Comparison of ENCODE assay signal across 19 cellular contexts in the genomic region with DNA sequence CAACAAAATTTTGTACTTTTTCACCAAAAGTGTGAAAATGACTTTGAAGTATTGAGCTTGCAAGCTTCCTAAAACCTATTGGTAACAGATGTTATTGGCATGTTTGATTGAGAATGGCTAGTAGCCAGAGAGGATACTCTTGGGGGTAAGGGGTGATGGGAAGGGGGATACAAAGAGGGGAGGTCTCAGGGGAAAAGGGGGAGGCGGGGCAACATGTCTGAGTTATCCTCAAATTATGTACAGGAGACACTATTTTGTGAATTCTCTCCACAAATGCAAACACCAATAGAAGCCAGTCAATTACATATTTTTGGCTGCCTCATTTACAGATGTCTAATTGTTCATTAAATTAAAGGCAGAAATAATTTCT. TPM values are rescaled to one million over a fixed set of nuclear protein-coding genes. Genes with fewer than 3 reads are reported as not detected.
DNase-seq lines count a peak whose midpoint lies in the region; ATAC-seq and TF ChIP-seq lines count a peak whose summit lies in the region.
"Had no signal": no experiment of that assay in that cellular context is flagged by ENCODE, and none has a peak within 500 bp of the region (broad histone marks: within the 10 kb centered on the region; RNA-seq: fewer than 3 reads in every experiment).

No MANE protein-coding gene starts in this region.

- no peak for TF ChIP-seq EP300 in esophagus muscularis mucosa (IDR thresholded peaks at IDR 0.05)
- no peak for TF ChIP-seq EP300 in suprapubic skin (IDR thresholded peaks at IDR 0.05)

- H2BK5ac ChIP-seq in IMR-90 (ENCODE audit: low read depth, low read length, poor library complexity, severe bottlenecking), result no peak overlapping the region

- dilution Hi-C loops in IMR-90 (cut with HindIII; ENCODE audit: low sequenced_read_pairs, unreplicated experiment), result no loop called here

- no peak overlapping the region for H3K56ac ChIP-seq in IMR-90 (ENCODE audit: extremely low read depth, insufficient read depth, low read length)

- H3K4me1 ChIP-seq in IMR-90 (ENCODE audit: control insufficient read depth, insufficient read depth, low read length) (no peaks in the 10 kb centered on the region; the same call in 1 of the 2 replicates), esophagus muscularis mucosa (peaks cover 13 to 38% (median 32%) of the 10 kb centered on the region in 4 donors), suprapubic skin (peaks cover 28% of the 10 kb centered on the region)

- no peak overlapping the region for H3K4me3 ChIP-seq in IMR-90 (ENCODE audit: insufficient read depth, low read depth, low read length)
- peak overlapping the region; percentile 80 to 91 (median 90) for H3K4me3 ChIP-seq in esophagus muscularis mucosa
- H3K4me3 ChIP-seq in suprapubic skin, result peak overlapping the region; percentile 95

- peaks cover 58% of the 10 kb centered on the region for H3K4me1 Mint-ChIP-seq in nephron progenitor cell

- H3K79me1 ChIP-seq in IMR-90 (ENCODE audit: low read depth in 1 of 2, low read length in 2 of 2), result peaks cover 0 to 6% of the 10 kb centered on the region in 2 experiments; a peak in 2 of 4 replicates

- H3K23ac ChIP-seq in IMR-90 (ENCODE audit: low read depth, low read length), result no peak overlapping the region

- H3K9ac ChIP-seq in IMR-90 (ENCODE audit: low read depth, low read length), result no peak overlapping the region; the same call in 1 of the 2 replicates

- H2BK15ac ChIP-seq in IMR-90 (ENCODE audit: low read depth, low read length), result no peak overlapping the region

- peak overlapping the region; percentile 15; the same call in 1 of the 2 replicates for H3K4me2 ChIP-seq in IMR-90 (ENCODE audit: low read depth, low read length)

- no peak for ATAC-seq in IMR-90 (ENCODE audit: low read depth)
- ATAC-seq: CD8-positive, alpha-beta T cell; PC-3; SK-N-SH treated with all-trans-retinoic acid at 6 μM for 48 hours had no signal

- H3K27ac ChIP-seq in IMR-90 (ENCODE audit: insufficient read depth, low read length), result no peak overlapping the region
- H3K27ac ChIP-seq in esophagus muscularis mucosa (replicated peaks in 1 of 4), result peak overlapping the region; percentile 5 to 96 (median 92)
- peak overlapping the region; percentile 96 for H3K27ac ChIP-seq in suprapubic skin
- H3K27ac ChIP-seq: thoracic aorta had no signal

- H3K36me3 Mint-ChIP-seq in nephron progenitor cell (ENCODE audit: low read depth), result peaks cover 18% of the 10 kb centered on the region
- H3K36me3 Mint-ChIP-seq: activated naive CD8-positive, alpha-beta T cell treated with anti-CD3 and anti-CD28 coated beads, Interleukin-2, amount 10 ng/mL, durations not matched to agents 7 days and 5 days had no signal

- DNase-seq in IMR-90, result no peak
- DNase-seq in esophagus muscularis mucosa (ENCODE audit: extremely low spot score), result no peak
- DNase-seq in nephron progenitor cell, result peak; percentile 26
- DNase-seq in suprapubic skin (ENCODE audit: low spot score in 2 of 2), result no peak
- DNase-seq in NCI-H1417 (lab: John Stamatoyannopoulos, UW), result no peak
- DNase-seq in activated CD4-positive, alpha-beta T cell treated with anti-CD3 and anti-CD28 coated beads for 1 hour, result no peak
- DNase-seq in DMS153 treated with DMSO at 0.1 percent for 48 hours (lab: John Stamatoyannopoulos, UW; ENCODE audit: unreplicated experiment), result no peak
- DNase-seq: activated naive CD8-positive, alpha-beta T cell treated with anti-CD3 and anti-CD28 coated beads, Interleukin-2, amount 10 ng/mL, durations not matched to agents 7 days and 5 days; activated T-cell treated with anti-CD3 and anti-CD28 coated beads, Interleukin-2, amount 50 U/mL, for 24 hours; CD8-positive, alpha-beta T cell; EL; H9; kidney; NCI-H2081 treated with DMSO at 0.1 percent for 48 hours; NCI-H526; PC-3 had no signal

- intact Hi-C loops in IMR-90 (cut with micrococcal nuclease) (loop anchor here (2.0 kb wide), 1 partner anchor 307 kb away; no protein-coding TSS in a partner anchor), esophagus muscularis mucosa (cut with DNase I) (loop anchor here (2.0 kb wide), 1 partner anchor 455 kb away; no protein-coding TSS in a partner anchor)

- H3K14ac ChIP-seq in IMR-90 (replicated peaks; ENCODE audit: low read depth, low read length), result no peak overlapping the region

- BruUV-seq in IMR-90 (replicated peaks; lab: Mats Ljungman, UMichigan), result no TSS peak

- CTCF ChIA-PET in IMR-90 (lab: Yijun Ruan, JAX), result interaction anchor here (1.1 to 1.2 kb wide), 2 partner anchors 239 to 457 kb away, joined by 3 to 5 read pairs; no protein-coding TSS in a partner anchor

- H3K9me3 Mint-ChIP-seq in nephron progenitor cell, result peaks cover 9% of the 10 kb centered on the region
- H3K9me3 Mint-ChIP-seq: activated naive CD8-positive, alpha-beta T cell treated with anti-CD3 and anti-CD28 coated beads, Interleukin-2, amount 10 ng/mL, durations not matched to agents 7 days and 5 days; activated T-cell treated with anti-CD3 and anti-CD28 coated beads, Interleukin-2, amount 50 U/mL, for 24 hours; CD8-positive, alpha-beta T cell; central memory CD8-positive, alpha-beta T cell; H9 had no signal

- POLR2A ChIA-PET in IMR-90 (lab: Charles Lee; ENCODE audit: unreplicated experiment), result no interaction called here

- no peak overlapping the region for H4K91ac ChIP-seq in IMR-90 (ENCODE audit: insufficient read depth, low read depth, low read length)

- H3K36me3 ChIP-seq in IMR-90 (ENCODE audit: control insufficient read depth, insufficient read depth, low read length) (peaks cover 3% of the 10 kb centered on the region; the same call in 1 of the 2 replicates), esophagus muscularis mucosa (no peaks in the 10 kb centered on the region), suprapubic skin (no peaks in the 10 kb centered on the region)
- H3K36me3 ChIP-seq: thoracic aorta had no signal

- H3K27ac Mint-ChIP-seq in nephron progenitor cell, result peak overlapping the region; percentile 98
- H3K27ac Mint-ChIP-seq: activated naive CD8-positive, alpha-beta T cell treated with anti-CD3 and anti-CD28 coated beads, Interleukin-2, amount 10 ng/mL, durations not matched to agents 7 days and 5 days; activated T-cell treated with anti-CD3 and anti-CD28 coated beads, Interleukin-2, amount 50 U/mL, for 24 hours; CD8-positive, alpha-beta T cell had no signal

- H3K9me3 ChIP-seq in IMR-90 (ENCODE audit: control insufficient read depth, insufficient read depth, low read length), result no peaks in the 10 kb centered on the region; the same call in 1 of the 2 replicates
- no peaks in the 10 kb centered on the region for H3K9me3 ChIP-seq in esophagus muscularis mucosa
- no peaks in the 10 kb centered on the region for H3K9me3 ChIP-seq in suprapubic skin
- H3K9me3 ChIP-seq: thoracic aorta had no signal

- no peak overlapping the region for H4K8ac ChIP-seq in IMR-90 (ENCODE audit: low read depth in 2 of 2, low read length in 2 of 2)

- no peaks in the 10 kb centered on the region for H4K20me1 ChIP-seq in IMR-90 (ENCODE audit: insufficient read depth, low read length)

- H4K5ac ChIP-seq in IMR-90 (ENCODE audit: low read depth, low read length), result no peak overlapping the region

- H2AK5ac ChIP-seq in IMR-90 (ENCODE audit: low read depth, low read length), result no peak overlapping the region

- H3K27me3 ChIP-seq in IMR-90 (ENCODE audit: control insufficient read depth, insufficient read depth, low read length) (peaks cover 11% of the 10 kb centered on the region), esophagus muscularis mucosa (no peaks in the 10 kb centered on the region), suprapubic skin (no peaks in the 10 kb centered on the region)

- peak overlapping the region; percentile 100 for H3K4me3 Mint-ChIP-seq in nephron progenitor cell
- H3K4me3 Mint-ChIP-seq: activated naive CD8-positive, alpha-beta T cell treated with anti-CD3 and anti-CD28 coated beads, Interleukin-2, amount 10 ng/mL, durations not matched to agents 7 days and 5 days; activated T-cell treated with anti-CD3 and anti-CD28 coated beads, Interleukin-2, amount 50 U/mL, for 24 hours; CD8-positive, alpha-beta T cell; central memory CD8-positive, alpha-beta T cell had no signal

- in situ Hi-C loops in IMR-90 (cut with MboI; ENCODE audit: low sequenced_read_pairs), result loop anchor here (10.0 to 25.0 kb wide), 2 partner anchors 307 to 381 kb away; no protein-coding TSS in a partner anchor

- no peak for TF ChIP-seq CTCF in IMR-90 (conservative IDR thresholded peaks at IDR 0.05; ENCODE audit: low read depth, low read length)
- no peak for TF ChIP-seq CTCF in esophagus muscularis mucosa (IDR thresholded peaks at IDR 0.05)
- TF ChIP-seq CTCF in nephron progenitor cell (IDR thresholded peaks at IDR 0.05), result no peak
- no peak for TF ChIP-seq CTCF in suprapubic skin (IDR thresholded peaks at IDR 0.05)

- no peak overlapping the region for H2BK20ac ChIP-seq in IMR-90 (ENCODE audit: low read depth, low read length)

- no peak overlapping the region for H3K4ac ChIP-seq in IMR-90 (ENCODE audit: low read depth, low read length)

- no peaks in the 10 kb centered on the region for H3K9me1 ChIP-seq in IMR-90 (ENCODE audit: insufficient read depth, low read length)

- H3K18ac ChIP-seq in IMR-90 (ENCODE audit: low read depth, low read length), result no peak overlapping the region

- no peak for TF ChIP-seq RAD21 in IMR-90 (IDR thresholded peaks at IDR 0.05; ENCODE audit: low read length)

- H2BK120ac ChIP-seq in IMR-90 (ENCODE audit: low read depth, low read length), result no peak overlapping the region

- TF ChIP-seq POLR2A in IMR-90 (IDR thresholded peaks at IDR 0.05; ENCODE audit: low read depth, low read length) (no peak), esophagus muscularis mucosa (IDR thresholded peaks at IDR 0.05; ENCODE audit: low read depth) (no peak), suprapubic skin (IDR thresholded peaks at IDR 0.05) (no peak)

- peaks cover 5% of the 10 kb centered on the region for H3K27me3 Mint-ChIP-seq in nephron progenitor cell (ENCODE audit: low read depth, poor library complexity)

- H2AFZ ChIP-seq in IMR-90 (replicated peaks; ENCODE audit: low read length, poor library complexity), result no peak overlapping the region

- WGBS in IMR-90 (ENCODE audit: extremely low coverage in 2 of 2, insufficient read length in 1 of 2), 2 experiments, result no CpG with 5 or more reads among the region's 1 CpG
- 100% methylated on average over 1 of the region's 1 CpG for WGBS in esophagus muscularis mucosa
- 62% methylated on average over 1 of the region's 1 CpG for WGBS in suprapubic skin

- H2AK9ac ChIP-seq in IMR-90 (replicated peaks; ENCODE audit: low read depth, low read length, poor library complexity), result no peak overlapping the region

TF ChIP-seq in IMR-90, 13 proteins besides CTCF, POLR2A, EP300 and RAD21 (continues in another document):
- TF ChIP-seq MXI1 (IDR thresholded peaks at IDR 0.05; ENCODE audit: borderline replicate concordance, low read depth, low read length), result no peak
- no peak for TF ChIP-seq FOS (IDR thresholded peaks at IDR 0.05; ENCODE audit: low read depth, low read length)
- TF ChIP-seq RFX5 (IDR thresholded peaks at IDR 0.05; ENCODE audit: low read depth, low read length), result no peak
- no peak for TF ChIP-seq NFE2L2 (IDR thresholded peaks at IDR 0.05; ENCODE audit: low read depth, low read length)

RNA-seq across cellular contexts. Expression of a gene that starts 3.5 kb away (rescaled TPM):
- total RNA-seq in IMR-90 (2012; rRNA removed), result 1.8 and 3.1 TPM in 2 replicates
- polyA plus RNA-seq in IMR-90 (2012; rRNA removed), result 2.2 and 2.6 TPM in 2 replicates
- 1.5 and 6.8 TPM in 2 replicates for polyA plus RNA-seq in IMR-90 (2012; cell fraction: cytosol; rRNA removed)
- polyA plus RNA-seq in IMR-90 (2012; cell fraction: nucleus; rRNA removed; ENCODE audit: low replicate concordance), result 3.4 and 5.6 TPM in 2 replicates
- 100 to 1,000 TPM in 2 of 4 donors, 10 to 100 TPM in 2; 47.4 to 152 (median 86.5) TPM for total RNA-seq in esophagus muscularis mucosa
- total RNA-seq in suprapubic skin, result 10 to 100 TPM; 22.8 to 50.6 (median 40.1) TPM
- total RNA-seq: PC-3 had no signal
